In the genomic region with DNA sequence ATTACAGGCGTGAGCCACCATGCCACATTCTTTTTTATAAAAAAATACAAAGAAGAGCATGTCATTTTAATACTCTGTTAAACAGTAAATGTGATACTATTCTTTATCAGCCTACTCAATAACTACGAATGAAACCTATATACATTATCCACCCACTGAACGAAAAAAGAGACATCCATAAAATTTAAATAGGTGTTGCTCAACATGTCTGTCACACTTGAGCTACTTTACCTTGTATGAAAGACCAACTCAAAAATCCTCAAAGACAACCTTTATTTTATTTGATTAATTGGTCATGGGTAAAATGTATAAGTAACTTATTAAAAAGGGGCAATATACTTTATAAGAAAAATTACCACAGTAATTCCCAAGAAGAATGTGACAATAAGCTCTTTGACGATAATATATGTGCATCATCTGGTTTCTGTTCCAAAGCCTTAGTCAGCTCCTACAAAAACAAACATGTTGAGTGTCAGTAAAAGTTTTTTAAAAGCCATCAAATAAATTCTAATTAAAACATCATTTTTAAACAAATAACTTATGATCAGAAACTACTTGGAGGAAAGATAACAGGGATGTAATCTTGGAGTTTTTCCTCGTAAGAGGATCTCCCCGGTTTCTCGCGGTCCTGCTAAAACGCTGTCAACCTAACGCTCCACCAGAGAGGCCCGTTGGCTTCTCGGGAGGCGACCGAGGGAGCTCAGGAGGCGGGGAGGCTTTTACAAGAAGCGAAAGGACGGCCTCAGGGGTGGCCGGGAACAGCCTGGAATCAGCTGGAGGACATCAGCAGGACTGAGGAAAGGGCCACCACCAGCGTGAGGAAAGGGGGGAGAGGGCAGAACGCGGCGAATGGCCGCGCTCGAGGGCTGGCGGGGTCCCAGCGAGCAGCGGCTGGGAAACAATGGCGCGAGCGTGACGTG, we compare ENCODE assay signal across 8 cellular contexts. TPM values are rescaled to one million over a fixed set of nuclear protein-coding genes. Genes with fewer than 3 reads are reported as not detected.
DNase-seq lines count a peak whose midpoint lies in the region; ATAC-seq and TF ChIP-seq lines count a peak whose summit lies in the region.

No MANE protein-coding gene starts in this region.

- peaks cover 2% of the 10 kb centered on the region for H3K27me3 Mint-ChIP-seq in HFFc6 (ENCODE audit: insufficient read depth)
- H3K27me3 Mint-ChIP-seq in stimulated activated naive B cell treated with anti-CD40 and anti-IgM and Interleukin-4, amounts not matched to agents 10 μg/mL and 1 μg/mL and 100 μg/mL, for 72 hours = peaks cover 10 to 19% of the 10 kb centered on the region in 2 donors

- H2BK12ac ChIP-seq in mesenchymal stem cell (ENCODE audit: low read length in 2 of 2) = peak overlapping the region; percentile 28 to 70

- H2BK5ac ChIP-seq in mesenchymal stem cell (ENCODE audit: low read depth, low read length, poor library complexity, severe bottlenecking) = peak overlapping the region; percentile 61

- peaks cover 65% of the 10 kb centered on the region for H3K4me1 Mint-ChIP-seq in HFFc6 (ENCODE audit: low read depth)
- no peaks in the 10 kb centered on the region for H3K4me1 Mint-ChIP-seq in stimulated activated naive B cell treated with anti-CD40 and anti-IgM and Interleukin-4, amounts not matched to agents 10 μg/mL and 1 μg/mL and 100 μg/mL, for 72 hours

- H2BK120ac ChIP-seq in mesenchymal stem cell (ENCODE audit: low read depth, low read length) = peak overlapping the region; percentile 89

- peak overlapping the region; percentile 74 for H2AFZ ChIP-seq in mesenchymal stem cell (ENCODE audit: low read depth, low read length)

- no peaks in the 10 kb centered on the region for H3K79me1 ChIP-seq in mesenchymal stem cell (replicated peaks; ENCODE audit: low read length, poor library complexity, severe bottlenecking)

- no peak overlapping the region for H3K23ac ChIP-seq in mesenchymal stem cell (ENCODE audit: low read length in 2 of 2)

- H3K9me3 ChIP-seq in mesenchymal stem cell (ENCODE audit: control insufficient read depth, low read length) = no peaks in the 10 kb centered on the region

- DNase-seq in COR-L47 (lab: John Stamatoyannopoulos, UW) (peak; percentile 60), HFFc6 (peak; percentile 36), NCI-H748 (lab: John Stamatoyannopoulos, UW; ENCODE audit: unreplicated experiment) (peak; percentile 78), activated T-cell treated with anti-CD3 and anti-CD28 coated beads for 48 hours (ENCODE audit: low read depth) (peak; percentile 31), epithelial cell of esophagus (ENCODE audit: low read depth) (peak; percentile 57), mesenchymal stem cell (peak; percentile 84)
- peak; percentile 4 for DNase-seq in stimulated activated naive B cell treated with anti-CD40 and anti-IgM and Interleukin-4, amounts not matched to agents 10 μg/mL and 1 μg/mL and 100 μg/mL, for 72 hours

- 3% methylated on average over 29 of the region's 32 CpGs for WGBS in mesenchymal stem cell

- no peak overlapping the region for H2AK5ac ChIP-seq in mesenchymal stem cell (ENCODE audit: low read length, severe bottlenecking)

- peaks cover 12% of the 10 kb centered on the region; the same call in 1 of the 2 replicates for H3K9me3 Mint-ChIP-seq in HFFc6
- no peaks in the 10 kb centered on the region for H3K9me3 Mint-ChIP-seq in stimulated activated naive B cell treated with anti-CD40 and anti-IgM and Interleukin-4, amounts not matched to agents 10 μg/mL and 1 μg/mL and 100 μg/mL, for 72 hours

- H3K36me3 Mint-ChIP-seq in HFFc6 (ENCODE audit: low read depth) = peaks cover 12% of the 10 kb centered on the region
- H3K36me3 Mint-ChIP-seq in stimulated activated naive B cell treated with anti-CD40 and anti-IgM and Interleukin-4, amounts not matched to agents 10 μg/mL and 1 μg/mL and 100 μg/mL, for 72 hours = peaks cover 0 to 2% of the 10 kb centered on the region in 2 donors

- no peak for TF ChIP-seq CTCF in HFFc6 (IDR thresholded peaks at IDR 0.05)
- TF ChIP-seq CTCF in epithelial cell of esophagus (IDR thresholded peaks at IDR 0.05; ENCODE audit: insufficient read depth, low read depth, low read length, missing control alignments) = no peak

- peaks cover 4% of the 10 kb centered on the region for H3K4me1 ChIP-seq in mesenchymal stem cell (ENCODE audit: control insufficient read depth, insufficient read depth, low read depth, low read length)

- no peaks in the 10 kb centered on the region for H3K27me3 ChIP-seq in mesenchymal stem cell (ENCODE audit: control insufficient read depth in 1 of 2, insufficient read depth in 1 of 2, low read length in 2 of 2)

- H3K14ac ChIP-seq in mesenchymal stem cell (ENCODE audit: low read length in 2 of 2) = peak overlapping the region in 1 of 2 experiments; percentile 68

- H3K4me2 ChIP-seq in mesenchymal stem cell (ENCODE audit: low read length, poor library complexity, severe bottlenecking) = peak overlapping the region; percentile 63

- peak overlapping the region; percentile 97 for H3K4me3 Mint-ChIP-seq in HFFc6
- peak overlapping the region; percentile 96 to 99 for H3K4me3 Mint-ChIP-seq in stimulated activated naive B cell treated with anti-CD40 and anti-IgM and Interleukin-4, amounts not matched to agents 10 μg/mL and 1 μg/mL and 100 μg/mL, for 72 hours

- peak overlapping the region; percentile 75 to 100 for H3K4ac ChIP-seq in mesenchymal stem cell (ENCODE audit: low read depth in 1 of 2, low read length in 2 of 2)

- H3K4me3 ChIP-seq in epithelial cell of esophagus (ENCODE audit: low read length) = peak overlapping the region; percentile 52
- peak overlapping the region; percentile 60 to 85 for H3K4me3 ChIP-seq in mesenchymal stem cell (ENCODE audit: insufficient read depth in 1 of 2, low read depth in 1 of 2, low read length in 2 of 2)

- ATAC-seq in stimulated activated naive B cell treated with anti-CD40 and anti-IgM and Interleukin-4, amounts not matched to agents 10 μg/mL and 1 μg/mL and 100 μg/mL, for 72 hours (replicated peaks) = peak; percentile 86
- no peak for ATAC-seq in HG02840 (IDR thresholded peaks at IDR 0.05; ENCODE audit: low FRiP score, unreplicated experiment)

- H3K18ac ChIP-seq in mesenchymal stem cell (ENCODE audit: low read depth in 1 of 2, low read length in 2 of 2) = peak overlapping the region; percentile 90 to 93

- no peaks in the 10 kb centered on the region for H3K36me3 ChIP-seq in mesenchymal stem cell (ENCODE audit: control insufficient read depth in 1 of 2, insufficient read depth in 2 of 2, low read depth in 1 of 2, low read length in 2 of 2)

- peak overlapping the region; percentile 100 for H4K91ac ChIP-seq in mesenchymal stem cell (ENCODE audit: low read length)

- peak overlapping the region; percentile 99 for H4K8ac ChIP-seq in mesenchymal stem cell (ENCODE audit: low read length)

- peak overlapping the region; percentile 48 for H2BK15ac ChIP-seq in mesenchymal stem cell (ENCODE audit: low read depth, poor library complexity, severe bottlenecking)

- peak overlapping the region; percentile 100 for H3K27ac Mint-ChIP-seq in HFFc6
- peak overlapping the region; percentile 90 for H3K27ac Mint-ChIP-seq in stimulated activated naive B cell treated with anti-CD40 and anti-IgM and Interleukin-4, amounts not matched to agents 10 μg/mL and 1 μg/mL and 100 μg/mL, for 72 hours

- peak overlapping the region; percentile 99 for H3K9ac ChIP-seq in mesenchymal stem cell (ENCODE audit: low read length)

- H3K27ac ChIP-seq in mesenchymal stem cell (ENCODE audit: low read length, poor library complexity, severe bottlenecking) = peak overlapping the region; percentile 81

RNA-seq across cellular contexts. Expression of gene ANKRD18B, which starts 13.5 kb away (rescaled TPM):
- 1 to 10 TPM; 5.1 to 9.9 (median 8.0) TPM for total RNA-seq in HFFc6 (2021; fragmentation: NEBNext Ultra II Directional; extraction: Animal tissue kit (Norgen Biotek cat#: 25700))
- polyA plus RNA-seq in mesenchymal stem cell (2013, experiment 1 of 2) = 0.18 TPM
- polyA plus RNA-seq in mesenchymal stem cell (2013, experiment 2 of 2) = 0.79 TPM

RNA-seq across cellular contexts. Expression of gene NOL6, which starts 36.8 kb away (rescaled TPM):
- total RNA-seq in HFFc6 (2021; fragmentation: NEBNext Ultra II Directional; extraction: Animal tissue kit (Norgen Biotek cat#: 25700)) = 10 to 100 TPM; 57.9 to 69.2 (median 62.2) TPM
- 13.2 TPM for polyA plus RNA-seq in mesenchymal stem cell (2013, experiment 1 of 2)
- 12.8 TPM for polyA plus RNA-seq in mesenchymal stem cell (2013, experiment 2 of 2)

Comparison
In these comparisons a context has a peak if more than half of its experiments do, and no peak if none do; other contexts are left out.
1. DNase-seq: peak in every context shown above with its lines; median percentile 84 in mesenchymal stem cell; 78 in NCI-H748; 60 in COR-L47; 57 in epithelial cell of esophagus; 36 in HFFc6; 31 in activated T-cell treated with anti-CD3 and anti-CD28 coated beads for 48 hours; 4 in stimulated activated naive B cell treated with anti-CD40 and anti-IgM and Interleukin-4, amounts not matched to agents 10 μg/mL and 1 μg/mL and 100 μg/mL, for 72 hours.